17 cellular contexts compared by ENCODE assay signal in genomic region chr2:137172162-137172561, GRCh38.
DNase-seq lines count a peak whose midpoint lies in the region; ATAC-seq, FAIRE-seq and TF ChIP-seq lines count a peak whose summit lies in the region.
"Had no signal": no experiment of that assay in that cellular context is flagged by ENCODE, and none has a peak within 500 bp of the region (broad histone marks: within the 10 kb centered on the region; RNA-seq: fewer than 3 reads in every experiment).

No MANE protein-coding gene starts in this region.

- H3K4me2 ChIP-seq in astrocyte (ENCODE audit: low read length), result peak overlapping the region; percentile 18

- H3K9ac ChIP-seq in astrocyte (ENCODE audit: low read length), result no peak overlapping the region

- no peak for ATAC-seq in GM21390 (IDR thresholded peaks at IDR 0.05; ENCODE audit: unreplicated experiment)
- no peak for ATAC-seq in GM18517 (IDR thresholded peaks at IDR 0.05; ENCODE audit: unreplicated experiment)
- ATAC-seq in HG03039 (IDR thresholded peaks at IDR 0.05; ENCODE audit: unreplicated experiment), result no peak
- ATAC-seq: HCT116 had no signal

- H3K27me3 Mint-ChIP-seq in astrocyte (ENCODE audit: low read depth, unreplicated experiment), result no peaks in the 10 kb centered on the region

- no peaks in the 10 kb centered on the region for H3K79me2 ChIP-seq in astrocyte (ENCODE audit: insufficient read depth, low read length)

- no peak for TF ChIP-seq CTCF in astrocyte (IDR thresholded peaks at IDR 0.05; ENCODE audit: insufficient read depth, low read depth, low read length)

- no peaks in the 10 kb centered on the region for H3K9me3 Mint-ChIP-seq in astrocyte (ENCODE audit: unreplicated experiment)

- H3K27me3 ChIP-seq in astrocyte (ENCODE audit: insufficient read depth, low read length), result no peaks in the 10 kb centered on the region

- DNase-seq in EH (ENCODE audit: low read depth) (peak; percentile 38), astrocyte (ENCODE audit: low read depth) (peak; percentile 36), kidney glomerular epithelial cell (lab: John Stamatoyannopoulos, UW) (peak; percentile 85), NCI-H2196 treated with DMSO at 0.1 percent for 48 hours (lab: John Stamatoyannopoulos, UW; ENCODE audit: unreplicated experiment) (no peak)
- DNase-seq: GF-D8, GOT3, IMR-90, NCI-H1417 treated with DMSO at 0.1 percent for 48 hours, NCI-H187 treated with DMSO at 0.1 percent for 48 hours, NCI-H226, NCI-H524 treated with DMSO at 0.1 percent for 48 hours had no signal

- H3K36me3 ChIP-seq in astrocyte (ENCODE audit: insufficient read depth, low read length), result no peaks in the 10 kb centered on the region

- no peaks in the 10 kb centered on the region for H4K20me1 ChIP-seq in astrocyte (ENCODE audit: insufficient read depth, low read length)

- H3K27ac ChIP-seq in astrocyte (ENCODE audit: low read depth, low read length), result no peak overlapping the region
- H3K27ac ChIP-seq: RWPE1 had no signal

- H3K27ac Mint-ChIP-seq in astrocyte (ENCODE audit: unreplicated experiment), result no peak overlapping the region
- H3K27ac Mint-ChIP-seq: CD14-positive monocyte had no signal

- no peak overlapping the region for H2AFZ ChIP-seq in astrocyte (ENCODE audit: low read depth, low read length)

- H3K4me3 ChIP-seq in astrocyte (ENCODE audit: insufficient read depth, low read depth, low read length), result no peak overlapping the region

- no peaks in the 10 kb centered on the region for H3K9me3 ChIP-seq in astrocyte (ENCODE audit: insufficient read depth, low read depth, low read length)

- peaks cover 26% of the 10 kb centered on the region for H3K4me1 Mint-ChIP-seq in astrocyte (ENCODE audit: low read depth, unreplicated experiment)
- H3K4me1 Mint-ChIP-seq: CD14-positive monocyte had no signal

- H3K4me1 ChIP-seq in astrocyte (ENCODE audit: insufficient read depth, low read length), result peaks cover 5% of the 10 kb centered on the region

- no peaks in the 10 kb centered on the region for H3K36me3 Mint-ChIP-seq in astrocyte (ENCODE audit: low read depth, unreplicated experiment)
- H3K36me3 Mint-ChIP-seq: CD14-positive monocyte had no signal

- no peak overlapping the region for H3K4me3 Mint-ChIP-seq in astrocyte (ENCODE audit: unreplicated experiment)
- H3K4me3 Mint-ChIP-seq: CD14-positive monocyte had no signal

- FAIRE-seq in astrocyte (lab: Jason Lieb, UNC), result no peak
